5 cellular contexts compared by ENCODE assay signal in the genomic region with DNA sequence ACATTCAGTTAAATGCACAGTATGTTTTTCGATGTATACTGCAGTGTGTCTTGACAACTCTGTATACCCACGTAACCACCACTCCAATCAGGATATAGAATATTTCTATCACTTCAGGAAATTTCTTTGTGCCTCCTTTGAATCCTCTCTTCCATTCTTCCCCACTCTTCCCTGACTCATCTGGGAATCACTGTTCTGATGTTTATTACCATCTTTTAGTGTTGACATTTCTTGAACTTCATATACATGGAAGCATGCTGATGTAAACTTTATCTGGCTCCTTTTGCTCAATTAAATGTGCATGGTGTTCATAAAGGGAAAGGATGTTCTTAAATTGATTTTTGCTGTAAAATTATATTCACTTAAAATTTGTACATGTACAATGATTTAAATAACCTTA.
"Had no signal": no experiment of that assay in that cellular context is flagged by ENCODE, and none has a peak within 500 bp of the region (broad histone marks: within the 10 kb centered on the region; RNA-seq: fewer than 3 reads in every experiment).

No MANE protein-coding gene starts in this region.

- ATAC-seq: GM23338 had no signal

- H3K27ac ChIP-seq: KMS-11 had no signal

- H3K9ac ChIP-seq: KMS-11 had no signal

- H3K4me3 ChIP-seq: GM23338 had no signal

- H2AFZ ChIP-seq: GM23338 had no signal

- DNase-seq: H9, Karpas-422, KBM-7 had no signal

- H3K4me2 ChIP-seq: KMS-11 had no signal
